In the genomic region with DNA sequence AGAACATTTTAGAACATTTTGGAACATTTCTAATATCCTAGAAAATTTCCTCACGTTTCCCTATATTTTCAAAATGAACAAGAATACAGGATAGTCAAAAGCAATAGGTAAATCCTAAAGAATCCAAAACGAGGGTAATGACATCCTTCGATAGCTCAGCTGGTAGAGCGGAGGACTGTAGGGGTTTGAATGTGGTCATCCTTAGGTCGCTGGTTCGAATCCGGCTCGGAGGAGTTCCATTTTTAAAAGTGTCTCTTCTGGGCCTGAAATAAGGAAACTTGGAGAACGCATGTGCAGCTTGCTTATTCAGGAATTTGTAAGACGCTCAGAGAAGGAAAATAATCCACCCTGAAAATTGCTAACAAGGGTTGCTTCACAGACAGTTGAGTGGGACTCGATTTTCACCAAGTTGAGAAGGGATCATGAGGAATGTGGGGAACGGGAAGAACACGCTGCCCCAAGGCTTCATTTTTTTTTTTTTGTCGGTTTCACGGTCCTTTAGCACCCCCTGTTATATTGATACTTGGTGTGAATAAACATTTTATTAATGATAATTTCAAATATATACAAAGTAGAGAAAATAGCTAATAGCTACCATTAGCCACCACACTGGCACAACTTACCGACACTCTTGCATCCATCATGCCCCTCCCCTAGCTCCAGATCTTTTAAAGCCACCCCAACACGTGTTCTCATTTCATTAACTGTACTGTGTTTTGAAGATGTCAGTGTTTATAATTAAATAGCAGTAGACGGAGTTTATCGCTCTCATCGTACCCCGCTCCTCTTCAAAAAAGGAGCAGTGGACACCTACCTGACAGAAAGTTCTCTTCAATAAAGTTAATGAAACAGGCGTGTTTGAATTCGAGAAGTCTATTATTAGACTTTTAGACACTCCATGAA, we compare ENCODE assay signal across 1 cellular context.
A peak's percentile ranks its signal among the peaks of the same experiment; 100 is the strongest.
TF ChIP-seq lines count a peak whose summit lies in the region.

No MANE protein-coding gene starts in this region.

TF ChIP-seq in GM12878, 131 proteins besides CTCF, POLR2A, EP300 and RAD21:
- TF ChIP-seq ZNF24 (IDR thresholded peaks at IDR 0.05) = peak; percentile 93
- TF ChIP-seq YBX1 (IDR thresholded peaks at IDR 0.05) = no peak
- TF ChIP-seq TARDBP (IDR thresholded peaks at IDR 0.05; ENCODE audit: borderline replicate concordance) = 0 out of 2 replicates have a peak, but pooled peaks have one; percentile 37
- peak; percentile 41; the same call in 1 of the 2 replicates for TF ChIP-seq RUNX3 (IDR thresholded peaks at IDR 0.05; ENCODE audit: low read length)
- TF ChIP-seq CBX5 (IDR thresholded peaks at IDR 0.05; ENCODE audit: low read depth) = no peak
- TF ChIP-seq SREBF2 (IDR thresholded peaks at IDR 0.05; ENCODE audit: low read length) = peak; percentile 74; the same call in 1 of the 2 replicates
- TF ChIP-seq ATF7 (IDR thresholded peaks at IDR 0.05; ENCODE audit: low read depth) = 0 out of 2 replicates have a peak, but pooled peaks have one; percentile 10
- 0 out of 2 replicates have a peak, but pooled peaks have one; percentile 21 for TF ChIP-seq ZSCAN29 (IDR thresholded peaks at IDR 0.05)
